Comparison of ENCODE assay signal across 19 cellular contexts in the genomic region with DNA sequence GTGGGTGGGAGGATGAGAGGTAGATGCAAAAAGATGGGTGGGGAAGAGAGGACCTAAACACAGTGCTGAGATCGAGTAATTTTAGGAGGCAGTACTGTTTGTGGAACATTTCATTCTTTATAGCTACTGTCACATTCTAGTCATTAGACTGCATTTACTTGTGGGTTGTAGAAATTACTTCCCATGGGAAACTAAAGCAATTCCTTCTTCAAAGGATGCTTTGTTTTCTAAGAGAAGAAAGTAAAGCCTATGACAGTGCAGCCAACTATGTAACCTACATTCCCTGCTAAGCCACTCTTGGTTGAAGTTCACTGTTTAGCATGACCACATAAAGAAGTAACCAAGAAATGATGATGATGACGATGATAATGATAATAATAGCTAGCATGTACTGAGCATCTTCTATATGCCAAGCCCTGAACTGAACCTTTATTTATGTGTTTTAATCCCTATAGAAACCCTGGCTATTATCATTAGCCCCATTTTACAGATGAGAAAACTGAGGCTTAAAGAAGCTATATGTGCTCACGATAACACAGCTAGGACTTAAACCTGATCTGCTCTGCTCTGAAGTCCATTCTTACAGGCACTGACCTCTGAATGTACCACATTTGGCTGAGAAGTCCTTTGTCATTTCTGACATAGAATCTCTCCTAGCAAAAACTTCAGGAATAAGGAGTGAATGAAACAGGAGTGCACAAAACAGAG.
DNase-seq lines count a peak whose midpoint lies in the region; ATAC-seq, FAIRE-seq and TF ChIP-seq lines count a peak whose summit lies in the region.
"Had no signal": no experiment of that assay in that cellular context is flagged by ENCODE, and none has a peak within 500 bp of the region (broad histone marks: within the 10 kb centered on the region; RNA-seq: fewer than 3 reads in every experiment).

No MANE protein-coding gene starts in this region.

- H3K4me1 Mint-ChIP-seq in astrocyte (ENCODE audit: low read depth, unreplicated experiment) = peaks cover 39% of the 10 kb centered on the region

- WGBS in gastroesophageal sphincter (ENCODE audit: low coverage in 1 of 2), 2 donors = 84 to 93% methylated on average over 3 of the region's 3 CpGs

- TF ChIP-seq CTCF in astrocyte (IDR thresholded peaks at IDR 0.05; ENCODE audit: insufficient read depth, low read depth, low read length) (no peak), gastroesophageal sphincter (IDR thresholded peaks at IDR 0.05) (no peak)

- TF ChIP-seq POLR2A in H54 (IDR thresholded peaks at IDR 0.05; ENCODE audit: low read depth, low read length) = no peak
- no peak for TF ChIP-seq POLR2A in gastroesophageal sphincter (IDR thresholded peaks at IDR 0.05)

- H4K20me1 ChIP-seq in astrocyte (ENCODE audit: insufficient read depth, low read length) = no peaks in the 10 kb centered on the region

- no peaks in the 10 kb centered on the region for H3K27me3 ChIP-seq in astrocyte (ENCODE audit: insufficient read depth, low read length)
- no peaks in the 10 kb centered on the region for H3K27me3 ChIP-seq in gastroesophageal sphincter
- H3K27me3 ChIP-seq: MG63 had no signal

- H3K27ac Mint-ChIP-seq in astrocyte (ENCODE audit: unreplicated experiment) = peak overlapping the region; percentile 90
- H3K27ac Mint-ChIP-seq: activated naive CD8-positive, alpha-beta T cell treated with anti-CD3 and anti-CD28 coated beads, Interleukin-2, amount 50 U/mL, for 24 hours had no signal

- peak overlapping the region; percentile 84 for H3K27ac ChIP-seq in astrocyte (ENCODE audit: low read depth, low read length)
- H3K27ac ChIP-seq in gastroesophageal sphincter = no peak overlapping the region
- H3K27ac ChIP-seq: A549, left ventricle myocardium inferior, psoas muscle had no signal

- ATAC-seq in Right ventricle myocardium inferior (no peak), gastroesophageal sphincter (no peak)
- ATAC-seq: A549; activated naive CD8-positive, alpha-beta T cell treated with anti-CD3 and anti-CD28 coated beads, Interleukin-2, amount 50 U/mL, for 24 hours; psoas muscle had no signal

- H3K4me3 ChIP-seq in astrocyte (ENCODE audit: insufficient read depth, low read depth, low read length) (no peak overlapping the region), gastroesophageal sphincter (no peak overlapping the region)
- H3K4me3 ChIP-seq: A549, left ventricle myocardium inferior, MG63, psoas muscle had no signal

- no peak overlapping the region for H2AFZ ChIP-seq in astrocyte (ENCODE audit: low read depth, low read length)

- intact Hi-C loops in Right ventricle myocardium inferior (cut with DNase I) = no loop called here

- peak; percentile 78 for DNase-seq in A172 (ENCODE audit: low spot score)
- peak; percentile 17 for DNase-seq in H54 (ENCODE audit: insufficient read length, low spot score)
- DNase-seq in astrocyte (ENCODE audit: low read depth) = peak; percentile 86
- DNase-seq in foreskin melanocyte = peak; percentile 98
- DNase-seq in Right ventricle myocardium inferior (ENCODE audit: missing footprints) = no peak
- no peak for DNase-seq in HUDEP-2 (lab: John Stamatoyannopoulos, UW; ENCODE audit: unreplicated experiment in 76 of 76)
- no peak for DNase-seq in medulla oblongata (ENCODE audit: extremely low spot score)
- DNase-seq: activated CD4-positive, alpha-beta T cell treated with anti-CD3 and anti-CD28 coated beads for 4 hours; activated naive CD8-positive, alpha-beta T cell treated with anti-CD3 and anti-CD28 coated beads, Interleukin-2, amount 50 U/mL, for 24 hours; COR-L47; left ventricle myocardium inferior; MG63; naive B cell; NCI-H82; psoas muscle; T-helper 2 cell had no signal

- H3K9me3 Mint-ChIP-seq in astrocyte (ENCODE audit: unreplicated experiment) = peaks cover 1% of the 10 kb centered on the region
- H3K9me3 Mint-ChIP-seq: activated naive CD8-positive, alpha-beta T cell treated with anti-CD3 and anti-CD28 coated beads, Interleukin-2, amount 50 U/mL, for 24 hours had no signal

- no peak for TF ChIP-seq EP300 in gastroesophageal sphincter (IDR thresholded peaks at IDR 0.05)

- no peak overlapping the region for H3K4me3 Mint-ChIP-seq in astrocyte (ENCODE audit: unreplicated experiment)
- H3K4me3 Mint-ChIP-seq: activated naive CD8-positive, alpha-beta T cell treated with anti-CD3 and anti-CD28 coated beads, Interleukin-2, amount 50 U/mL, for 24 hours; naive B cell had no signal

- H3K9me3 ChIP-seq in astrocyte (ENCODE audit: insufficient read depth, low read depth, low read length) (no peaks in the 10 kb centered on the region), gastroesophageal sphincter (no peaks in the 10 kb centered on the region)
- H3K9me3 ChIP-seq: A549, left ventricle myocardium inferior, MG63, psoas muscle had no signal

- H3K4me1 ChIP-seq in astrocyte (ENCODE audit: insufficient read depth, low read length) = peaks cover 38% of the 10 kb centered on the region
- H3K4me1 ChIP-seq in gastroesophageal sphincter = peaks cover 0 to 10% (median 3%) of the 10 kb centered on the region in 3 donors
- H3K4me1 ChIP-seq: A549, psoas muscle had no signal

- H3K36me3 ChIP-seq in astrocyte (ENCODE audit: insufficient read depth, low read length) = no peaks in the 10 kb centered on the region
- no peaks in the 10 kb centered on the region for H3K36me3 ChIP-seq in gastroesophageal sphincter
- H3K36me3 ChIP-seq: left ventricle myocardium inferior, MG63 had no signal

- no peak for FAIRE-seq in H54 (lab: Jason Lieb, UNC)
- peak; percentile 96 for FAIRE-seq in astrocyte (lab: Jason Lieb, UNC)
- FAIRE-seq: A549, G401.6 had no signal

- H3K36me3 Mint-ChIP-seq in astrocyte (ENCODE audit: low read depth, unreplicated experiment) = no peaks in the 10 kb centered on the region
- H3K36me3 Mint-ChIP-seq: naive B cell had no signal

- H3K27me3 Mint-ChIP-seq in astrocyte (ENCODE audit: low read depth, unreplicated experiment) = peaks cover 1% of the 10 kb centered on the region

- H3K4me2 ChIP-seq in astrocyte (ENCODE audit: low read length) = no peak overlapping the region
- H3K4me2 ChIP-seq: A549 had no signal

- peak overlapping the region; percentile 21 for H3K9ac ChIP-seq in astrocyte (ENCODE audit: low read length)

- H3K79me2 ChIP-seq in astrocyte (ENCODE audit: insufficient read depth, low read length) = no peaks in the 10 kb centered on the region

Comparison
In these comparisons a context has a peak if more than half of its experiments do, and no peak if none do; other contexts are left out.
1. DNase-seq: peak in A172 (single experiment), H54 (single experiment), astrocyte (single experiment) and foreskin melanocyte (single experiment); none in Right ventricle myocardium inferior (single experiment), HUDEP-2 (0 of 76) and medulla oblongata (single experiment).